ENCODE assay signal across 8 cellular contexts in the genomic region with DNA sequence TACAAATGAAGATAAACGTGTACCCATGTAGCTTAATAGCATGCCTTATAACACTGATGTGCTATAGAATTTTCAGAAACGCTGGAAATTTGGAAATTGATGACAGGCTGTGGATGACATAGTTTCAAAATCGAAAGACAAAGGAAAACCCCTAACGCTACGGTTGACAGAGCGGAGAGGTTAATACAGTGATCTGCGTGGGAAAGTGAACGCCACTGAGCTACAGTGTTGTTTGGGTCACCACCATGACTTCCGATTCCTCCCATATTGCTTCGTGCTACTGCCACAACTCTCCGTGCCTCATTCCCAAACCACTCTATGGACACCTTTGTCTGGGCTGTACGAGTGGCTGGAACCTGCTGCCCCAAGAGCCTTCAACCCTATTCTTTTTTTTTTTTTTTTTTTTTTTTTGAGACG. TPM values are rescaled to one million over a fixed set of nuclear protein-coding genes. Genes with fewer than 3 reads are reported as not detected.
DNase-seq lines count a peak whose midpoint lies in the region; ATAC-seq and TF ChIP-seq lines count a peak whose summit lies in the region.

No MANE protein-coding gene starts in this region.

- H3K27ac ChIP-seq in psoas muscle = no peak overlapping the region

- H3K4me1 Mint-ChIP-seq in WTC11 = peaks cover 38% of the 10 kb centered on the region

- TF ChIP-seq CTCF in WTC11 (IDR thresholded peaks at IDR 0.05) (no peak), psoas muscle (IDR thresholded peaks at IDR 0.05) (no peak)

- H3K27me3 ChIP-seq in psoas muscle (ENCODE audit: insufficient read depth in 3 of 3, low read length in 2 of 3) = peaks cover 0 to 100% (median 40%) of the 10 kb centered on the region in 3 donors

- 9 to 13% (median 9%) methylated on average over 12 to 13 of the region's 13 CpGs for WGBS in psoas muscle, 3 donors

- H3K36me3 Mint-ChIP-seq in WTC11 = no peaks in the 10 kb centered on the region

- CTCF ChIA-PET in WTC11 (lab: Charles Lee) = interaction anchor here (1.0 to 2.0 kb wide), 3 partner anchors 11 to 71 kb away, joined by 3 to 15 read pairs (median 7); no protein-coding TSS in a partner anchor

- H3K27ac Mint-ChIP-seq in WTC11 = no peak overlapping the region

- H3K4me1 ChIP-seq in psoas muscle = peaks cover 10% of the 10 kb centered on the region

- H3K36me3 ChIP-seq in psoas muscle (ENCODE audit: insufficient read depth in 1 of 2, low read depth in 1 of 2) = no peaks in the 10 kb centered on the region

- ATAC-seq in GM18870 (IDR thresholded peaks at IDR 0.05; ENCODE audit: unreplicated experiment) (peak; percentile 58), HG02759 (IDR thresholded peaks at IDR 0.05; ENCODE audit: unreplicated experiment) (peak; percentile 39), WTC11 (no peak), psoas muscle (peak in 1 of 4 donors; percentile 15)

- no peak for DNase-seq in WTC11 (ENCODE audit: low spot score)
- DNase-seq in psoas muscle = no peak
- DNase-seq in EL = no peak
- no peak for DNase-seq in activated CD4-positive, CD25-positive, alpha-beta regulatory T cell treated with anti-CD3 and anti-CD28 coated beads, Interleukin-2, amount 50 U/mL, for 72 hours
- no peak for DNase-seq in SIG-M5 (lab: John Stamatoyannopoulos, UW)
- no peak for DNase-seq in retina

- H3K9me3 Mint-ChIP-seq in WTC11 = no peaks in the 10 kb centered on the region

- POLR2A ChIA-PET in WTC11 (lab: Charles Lee) = interaction anchor here (0.6 kb wide), 1 partner anchor 221 kb away, joined by 3 read pairs; no protein-coding TSS in a partner anchor

- no peaks in the 10 kb centered on the region for H3K9me3 ChIP-seq in psoas muscle

- peak overlapping the region; percentile 63 for H3K4me3 Mint-ChIP-seq in WTC11

- H3K4me3 ChIP-seq in psoas muscle = peak overlapping the region; percentile 66

- intact Hi-C loops in psoas muscle (cut with DNase I) = no loop called here

- H3K27me3 Mint-ChIP-seq in WTC11 (ENCODE audit: low read depth) = peaks cover 100% of the 10 kb centered on the region

TF ChIP-seq in WTC11, 78 proteins besides CTCF, POLR2A, EP300 and RAD21:
- TF ChIP-seq, protein P1, sequence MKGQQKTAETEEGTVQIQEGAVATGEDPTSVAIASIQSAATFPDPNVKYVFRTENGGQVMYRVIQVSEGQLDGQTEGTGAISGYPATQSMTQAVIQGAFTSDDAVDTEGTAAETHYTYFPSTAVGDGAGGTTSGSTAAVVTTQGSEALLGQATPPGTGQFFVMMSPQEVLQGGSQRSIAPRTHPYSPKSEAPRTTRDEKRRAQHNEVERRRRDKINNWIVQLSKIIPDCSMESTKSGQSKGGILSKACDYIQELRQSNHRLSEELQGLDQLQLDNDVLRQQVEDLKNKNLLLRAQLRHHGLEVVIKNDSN (CRISPR knock-in tag; IDR thresholded peaks at IDR 0.05) = no peak
- TF ChIP-seq ZNF396 (CRISPR knock-in tag; IDR thresholded peaks at IDR 0.05; ENCODE audit: borderline replicate concordance) (no peak), IRF2 (CRISPR knock-in tag; IDR thresholded peaks at IDR 0.05; ENCODE audit: borderline replicate concordance, low read depth) (no peak), KAT7 (CRISPR knock-in tag; IDR thresholded peaks at IDR 0.05; ENCODE audit: borderline replicate concordance) (no peak), NFATC4 (CRISPR knock-in tag; IDR thresholded peaks at IDR 0.05) (no peak), MYBL2 (CRISPR knock-in tag; IDR thresholded peaks at IDR 0.05) (no peak), ZNF317 (CRISPR knock-in tag; IDR thresholded peaks at IDR 0.05; ENCODE audit: borderline replicate concordance, low read depth) (no peak), ZNF263 (CRISPR knock-in tag; IDR thresholded peaks at IDR 0.05; ENCODE audit: low read depth) (no peak)

RNA-seq across cellular contexts. Expression of a gene that starts 7.3 kb away (rescaled TPM):
- total RNA-seq in WTC11 (2021) (not detected in 3 replicates), psoas muscle (not detected)
- under 1 TPM in 1 of 3 donors, not detected in 2; 0.01 TPM for polyA plus RNA-seq in psoas muscle
